Comparison of ENCODE assay signal across 8 cellular contexts in the genomic region with DNA sequence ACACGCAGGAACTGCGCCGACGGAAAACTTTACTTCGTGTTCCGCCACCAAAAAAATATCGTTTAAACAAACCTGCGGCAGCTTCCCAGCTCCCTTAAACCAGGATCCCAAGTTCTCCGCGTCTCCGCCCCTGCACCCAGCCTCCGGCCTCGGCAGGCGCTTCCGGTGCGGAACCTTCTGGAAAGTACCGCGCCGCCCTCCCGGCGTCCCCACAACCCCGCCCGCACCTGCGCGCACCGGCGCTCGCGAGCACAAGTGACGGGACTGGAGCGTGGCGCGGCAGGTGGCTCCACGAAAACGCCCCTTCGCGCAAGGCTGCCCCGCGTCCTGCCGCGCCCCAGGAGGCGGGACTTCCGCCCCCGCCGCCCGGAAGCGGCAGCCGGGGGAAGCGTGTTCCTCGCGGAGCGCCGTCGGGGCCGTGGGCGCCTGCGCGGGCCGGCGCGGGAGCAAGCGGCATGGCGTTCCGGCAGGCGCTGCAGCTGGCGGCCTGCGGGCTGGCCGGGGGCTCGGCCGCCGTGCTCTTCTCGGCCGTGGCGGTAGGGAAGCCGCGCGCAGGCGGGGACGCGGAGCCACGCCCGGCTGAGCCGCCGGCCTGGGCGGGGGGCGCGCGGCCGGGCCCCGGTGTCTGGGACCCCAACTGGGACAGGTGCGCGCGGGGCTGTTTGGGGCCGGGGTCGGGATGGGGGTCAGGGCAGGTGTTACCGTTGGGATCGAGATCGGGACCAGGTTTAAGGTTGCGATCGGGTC. TPM values are rescaled to one million over a fixed set of nuclear protein-coding genes. Genes with fewer than 3 reads are reported as not detected.
DNase-seq lines count a peak whose midpoint lies in the region; ATAC-seq and TF ChIP-seq lines count a peak whose summit lies in the region.

Gene PGAM5 (plus strand): TSS at position 421 of the 747 bp plus-strand sequence. CDS start 35 bp downstream, at position 456.

- peak within 1 kb of the TSS; percentile 42 to 67 for H3K27ac ChIP-seq in thoracic aorta

- peak; percentile 98 for DNase-seq in GM10266 (ENCODE audit: extremely low spot score)
- DNase-seq in NB4 (ENCODE audit: low read depth), result peak; percentile 93
- DNase-seq in activated naive CD4-positive, alpha-beta T cell treated with anti-CD3 and anti-CD28 coated beads, Interleukin-2, amount 50 U/mL, for 16 hours, result peak; percentile 92
- peak; percentile 90 for DNase-seq in glomerular visceral epithelial cell (ENCODE audit: extremely low spot score)
- DNase-seq in osteocyte (ENCODE audit: extremely low spot score, unreplicated experiment), result peak; percentile 93
- DNase-seq in thoracic aorta (ENCODE audit: low spot score), result no peak

- H3K27ac Mint-ChIP-seq in osteocyte (ENCODE audit: unreplicated experiment), result peak within 1 kb of the TSS; percentile 54

- peak within 1 kb of the TSS; percentile 76 for H3K4me3 ChIP-seq in NB4 (ENCODE audit: low read depth, low read length)
- H3K4me3 ChIP-seq in thoracic aorta, result peak within 1 kb of the TSS; percentile 98

- no peaks in the 10 kb centered on the region for H3K27me3 Mint-ChIP-seq in osteocyte (ENCODE audit: unreplicated experiment)

- H3K4me1 Mint-ChIP-seq in osteocyte (ENCODE audit: unreplicated experiment), result peaks cover 14% of the 10 kb centered on the region

- peaks cover 12 to 16% of the 10 kb centered on the region in 2 donors for H3K4me1 ChIP-seq in thoracic aorta (ENCODE audit: control insufficient read depth in 1 of 2, low read depth in 2 of 2)

- TF ChIP-seq POLR2A in NB4 (IDR thresholded peaks at IDR 0.05; ENCODE audit: extremely low read depth, insufficient read length), result peak; percentile 79

- no peaks in the 10 kb centered on the region for H3K36me3 Mint-ChIP-seq in osteocyte (ENCODE audit: unreplicated experiment)

- no peaks in the 10 kb centered on the region for H3K9me3 ChIP-seq in thoracic aorta

- H3K36me3 ChIP-seq in thoracic aorta, result no peaks in the 10 kb centered on the region

- ATAC-seq in HG02588 (IDR thresholded peaks at IDR 0.05; ENCODE audit: unreplicated experiment) (peak; percentile 89), SK-N-SH treated with all-trans-retinoic acid at 6 μM for 48 hours (peak; percentile 91), thoracic aorta (ENCODE audit: insufficient number of reproducible peaks, low FRiP score, low read depth) (peak; percentile 62)

- no peak for TF ChIP-seq CTCF in GM10266 (IDR thresholded peaks at IDR 0.05; ENCODE audit: control insufficient read depth, insufficient read depth, low read depth, missing control alignments)
- no peak for TF ChIP-seq CTCF in NB4 (IDR thresholded peaks at IDR 0.05; ENCODE audit: low read depth, low read length)
- no peak for TF ChIP-seq CTCF in osteocyte (IDR thresholded peaks at IDR 0.05)
- TF ChIP-seq CTCF in thoracic aorta (IDR thresholded peaks at IDR 0.05), result no peak

- H3K4me3 Mint-ChIP-seq in osteocyte (ENCODE audit: unreplicated experiment), result peak within 1 kb of the TSS; percentile 82

- H3K27me3 ChIP-seq in thoracic aorta (replicated peaks; ENCODE audit: insufficient read depth), result no peaks in the 10 kb centered on the region

- no peaks in the 10 kb centered on the region for H3K9me3 Mint-ChIP-seq in osteocyte (ENCODE audit: unreplicated experiment)

TF ChIP-seq in SK-N-SH treated with all-trans-retinoic acid at 6 μM for 48 hours, 23 proteins besides CTCF, POLR2A, EP300 and RAD21:
- TF ChIP-seq SNAI2 (CRISPR knock-in tag; IDR thresholded peaks at IDR 0.05) (0 out of 2 replicates have a peak, but pooled peaks have one; percentile 37), RARB (CRISPR knock-in tag; IDR thresholded peaks at IDR 0.05) (no peak), POU6F1 (CRISPR knock-in tag; IDR thresholded peaks at IDR 0.05; ENCODE audit: borderline replicate concordance, low read depth) (no peak)

RNA-seq across cellular contexts. Expression of gene PGAM5, which starts in this region (rescaled TPM):
- 23.6 and 24.5 TPM in 2 replicates for total RNA-seq in osteocyte
- 10 to 100 TPM; 21.5 to 24.2 TPM for total RNA-seq in thoracic aorta
